In genomic region chr15:50183112-50183794, GRCh38 we compare ENCODE assay signal across 8 cellular contexts. TPM values are rescaled to one million over a fixed set of nuclear protein-coding genes. Genes with fewer than 3 reads are reported as not detected.
DNase-seq lines count a peak whose midpoint lies in the region; ATAC-seq and TF ChIP-seq lines count a peak whose summit lies in the region.

No MANE protein-coding gene starts in this region.

- no peak overlapping the region for H2AFZ ChIP-seq in HCT116 (ENCODE audit: low read depth, low read length, poor library complexity, severe bottlenecking)

- CTCF ChIA-PET in Caco-2 (lab: Charles Lee) (interaction anchor here (2.8 kb wide), 1 partner anchor 133 kb away, joined by 20 read pairs; no protein-coding TSS in a partner anchor), HCT116 (lab: Charles Lee) (interaction anchor here (2.7 kb wide), 1 partner anchor 133 kb away, joined by 10 read pairs; no protein-coding TSS in a partner anchor), activated B cell treated with CpG ODN at 0.5 μM for 24 hours (lab: Charles Lee) (interaction anchor here (0.7 to 1.5 kb wide), 2 partner anchors 133 kb away, joined by 3 to 5 read pairs; no protein-coding TSS in a partner anchor)

- H3K4me2 ChIP-seq in HCT116 (ENCODE audit: low read length) (peak overlapping the region; percentile 97), mesendoderm (ENCODE audit: low read length) (peak overlapping the region; percentile 77)

- no peak overlapping the region for H4K5ac ChIP-seq in mesendoderm (ENCODE audit: low read length)

- no peak overlapping the region for H3K27ac ChIP-seq in HCT116 (ENCODE audit: low read depth, low read length)
- H3K27ac ChIP-seq in mesendoderm (ENCODE audit: low read depth, low read length): no peak overlapping the region
- H3K27ac ChIP-seq in upper lobe of left lung: no peak overlapping the region

- H3K9me3 Mint-ChIP-seq in Caco-2 (ENCODE audit: unreplicated experiment) (no peaks in the 10 kb centered on the region), activated B cell treated with CpG ODN at 0.5 μM for 24 hours (no peaks in the 10 kb centered on the region)

- no peak overlapping the region for H2BK120ac ChIP-seq in mesendoderm (ENCODE audit: low read depth, low read length)

- H3K56ac ChIP-seq in mesendoderm (ENCODE audit: low read length): no peak overlapping the region

- RAD21 ChIA-PET in HCT116 (lab: Charles Lee; ENCODE audit: low non-redundant PET in 1 of 2, low total read pairs in 2 of 2, uncharacterized antibody in 2 of 2, unreplicated experiment in 2 of 2): interaction anchor here in 1 of 2 experiments (1.6 kb wide), 1 partner anchor 133 kb away, joined by 6 read pairs; no protein-coding TSS in a partner anchor

- H4K8ac ChIP-seq in mesendoderm (ENCODE audit: low read depth, low read length): no peak overlapping the region

- no peaks in the 10 kb centered on the region for H3K36me3 Mint-ChIP-seq in Caco-2 (ENCODE audit: insufficient read depth, unreplicated experiment)
- no peaks in the 10 kb centered on the region for H3K36me3 Mint-ChIP-seq in activated B cell treated with CpG ODN at 0.5 μM for 24 hours (ENCODE audit: low read depth)

- H3K9me2 ChIP-seq in HCT116 (ENCODE audit: insufficient read depth): no peaks in the 10 kb centered on the region

- H3K4me3 Mint-ChIP-seq in Caco-2 (ENCODE audit: unreplicated experiment) (peak overlapping the region; percentile 88), activated B cell treated with CpG ODN at 0.5 μM for 24 hours (peak overlapping the region; percentile 90)

- H3K23ac ChIP-seq in mesendoderm (ENCODE audit: low read length): no peak overlapping the region

- H2BK15ac ChIP-seq in mesendoderm (replicated peaks; ENCODE audit: low read depth): no peak overlapping the region

- H3K4me1 ChIP-seq in Caco-2 (peaks cover 5% of the 10 kb centered on the region; the same call in 1 of the 2 replicates), HCT116 (ENCODE audit: control insufficient read depth in 1 of 2, insufficient read depth in 2 of 2, low read length in 2 of 2) (peaks cover 9 to 20% of the 10 kb centered on the region in 2 experiments; a peak in 3 of 4 replicates), mesendoderm (ENCODE audit: control insufficient read depth, low read depth, low read length) (no peaks in the 10 kb centered on the region), upper lobe of left lung (peaks cover 4 to 16% (median 15%) of the 10 kb centered on the region in 4 donors)

- no peaks in the 10 kb centered on the region for H3K79me1 ChIP-seq in mesendoderm (ENCODE audit: low read length)

- H3K18ac ChIP-seq in mesendoderm (ENCODE audit: low read length): no peak overlapping the region

- H3K4me3 ChIP-seq in Caco-2 (ENCODE audit: low read depth, low read length) (peak overlapping the region; percentile 83), HCT116 (replicated peaks in 1 of 2; ENCODE audit: low read depth in 1 of 2, low read length in 2 of 2) (peak overlapping the region in 1 of 2 experiments; percentile 68; a peak in 2 of 4 replicates), mesendoderm (ENCODE audit: low read length) (no peak overlapping the region), upper lobe of left lung (peak overlapping the region in 2 of 4 donors; percentile 62 to 66)

- no peak for TF ChIP-seq RAD21 in HCT116 (IDR thresholded peaks at IDR 0.05; ENCODE audit: low read depth)

- TF ChIP-seq CTCF in Caco-2 (IDR thresholded peaks at IDR 0.05; ENCODE audit: insufficient read depth in 1 of 2, low read depth in 1 of 2, low read length in 1 of 2, severe bottlenecking in 1 of 2, unreplicated experiment in 1 of 2): no peak
- TF ChIP-seq CTCF in HCT116 (IDR thresholded peaks at IDR 0.05 in 2 of 3, conservative IDR thresholded peaks at IDR 0.05 in 1 of 3; ENCODE audit: borderline replicate concordance in 1 of 3, insufficient read depth in 1 of 3, low read depth in 2 of 3, low read length in 2 of 3): no peak
- no peak for TF ChIP-seq CTCF in activated B cell treated with CpG ODN at 0.5 μM for 24 hours (IDR thresholded peaks at IDR 0.05)
- no peak for TF ChIP-seq CTCF in upper lobe of left lung (IDR thresholded peaks at IDR 0.05)

- BruUV-seq in Caco-2 (replicated peaks; lab: Mats Ljungman, UMichigan) (TSS peak; percentile 36), HCT116 (replicated peaks; lab: Mats Ljungman, UMichigan) (TSS peak; percentile 48)

- ATAC-seq in HCT116 (no peak), activated B cell treated with CpG ODN at 0.5 μM for 24 hours (ENCODE audit: low read depth) (no peak), HG02938 (IDR thresholded peaks at IDR 0.05; ENCODE audit: unreplicated experiment) (no peak), upper lobe of left lung (ENCODE audit: low FRiP score in 2 of 2) (no peak), GM18519 (IDR thresholded peaks at IDR 0.05; ENCODE audit: low FRiP score, unreplicated experiment) (no peak)

- no peaks in the 10 kb centered on the region for H4K20me1 ChIP-seq in HCT116 (ENCODE audit: insufficient read depth)

- no peak overlapping the region for H2BK5ac ChIP-seq in mesendoderm (ENCODE audit: low read length)

- H3K27ac Mint-ChIP-seq in Caco-2 (ENCODE audit: unreplicated experiment) (peak overlapping the region; percentile 51), activated B cell treated with CpG ODN at 0.5 μM for 24 hours (no peak overlapping the region)

- no peak overlapping the region for H2AK5ac ChIP-seq in mesendoderm (ENCODE audit: low read length)

- WGBS in mesendoderm (ENCODE audit: extremely low coverage, insufficient coverage, low lambda C conversion rate): no CpG with 5 or more reads among the region's 2 CpGs
- WGBS in upper lobe of left lung, 2 donors: 78 to 80% methylated on average over 2 of the region's 2 CpGs

- H3K9ac ChIP-seq in HCT116 (ENCODE audit: low read length) (peak overlapping the region; percentile 63), mesendoderm (ENCODE audit: low read length) (no peak overlapping the region)

- no peaks in the 10 kb centered on the region for H3K27me3 Mint-ChIP-seq in Caco-2 (ENCODE audit: insufficient read depth, unreplicated experiment)
- peaks cover 16% of the 10 kb centered on the region for H3K27me3 Mint-ChIP-seq in activated B cell treated with CpG ODN at 0.5 μM for 24 hours

- H3K36me3 ChIP-seq in Caco-2 (ENCODE audit: control insufficient read depth, insufficient read depth, low read length) (no peaks in the 10 kb centered on the region), HCT116 (ENCODE audit: control insufficient read depth in 1 of 2, insufficient read depth in 2 of 2, low read length in 2 of 2) (no peaks in the 10 kb centered on the region), mesendoderm (ENCODE audit: control insufficient read depth, insufficient read depth, low read length) (no peaks in the 10 kb centered on the region), upper lobe of left lung (no peaks in the 10 kb centered on the region)

- H3K27me3 ChIP-seq in Caco-2 (replicated peaks; ENCODE audit: control insufficient read depth, insufficient read depth, low read length) (no peaks in the 10 kb centered on the region), HCT116 (ENCODE audit: insufficient read depth, low read length) (no peaks in the 10 kb centered on the region), mesendoderm (ENCODE audit: insufficient read depth, low read length, poor library complexity) (peaks cover 20% of the 10 kb centered on the region), upper lobe of left lung (no peaks in the 10 kb centered on the region)

- no peaks in the 10 kb centered on the region for H3K79me2 ChIP-seq in HCT116 (ENCODE audit: insufficient read depth, low read length)
- H3K79me2 ChIP-seq in mesendoderm (ENCODE audit: control insufficient read depth, insufficient read depth, low read length): no peaks in the 10 kb centered on the region

- POLR2A ChIA-PET in Caco-2 (lab: Charles Lee) (no interaction called here), HCT116 (lab: Charles Lee) (no interaction called here), activated B cell treated with CpG ODN at 0.5 μM for 24 hours (lab: Charles Lee) (no interaction called here)

- no peak overlapping the region for H3K4ac ChIP-seq in mesendoderm (ENCODE audit: low read depth, low read length)

- intact Hi-C loops in Caco-2 (cut with micrococcal nuclease; ENCODE audit: unreplicated experiment) (loop anchor here (1.0 to 2.0 kb wide), 2 partner anchors 35 to 134 kb away; no protein-coding TSS in a partner anchor), HCT116 (cut with micrococcal nuclease) (no loop called here), activated B cell treated with CpG ODN at 0.5 μM for 24 hours (cut with micrococcal nuclease) (loop anchor here (5.0 kb wide), 1 partner anchor 724 kb away; the partner anchor contains the start of gene AP4E1)

- peaks cover 11% of the 10 kb centered on the region for H3K4me1 Mint-ChIP-seq in Caco-2 (ENCODE audit: low read depth, unreplicated experiment)
- H3K4me1 Mint-ChIP-seq in activated B cell treated with CpG ODN at 0.5 μM for 24 hours: peaks cover 16% of the 10 kb centered on the region

- no peak for DNase-seq in Caco-2
- DNase-seq in HCT116 (ENCODE audit: low read depth, low spot score): no peak
- no peak for DNase-seq in activated B cell treated with CpG ODN at 0.5 μM for 24 hours
- no peak for DNase-seq in mesendoderm
- no peak for DNase-seq in upper lobe of left lung
- no peak for DNase-seq in hepatic stellate cell (ENCODE audit: low spot score)

- H3K9me3 ChIP-seq in Caco-2 (no peaks in the 10 kb centered on the region), HCT116 (ENCODE audit: control insufficient read depth in 1 of 2, insufficient read depth in 1 of 2, low read depth in 1 of 2, low read length in 2 of 2) (no peaks in the 10 kb centered on the region), upper lobe of left lung (no peaks in the 10 kb centered on the region)

- TF ChIP-seq POLR2A in HCT116 (IDR thresholded peaks at IDR 0.05; ENCODE audit: borderline replicate concordance, extremely low read depth, insufficient read depth, insufficient read length): no peak
- no peak for TF ChIP-seq POLR2A in upper lobe of left lung (IDR thresholded peaks at IDR 0.05)

- TF ChIP-seq EP300 in upper lobe of left lung (IDR thresholded peaks at IDR 0.05): no peak

TF ChIP-seq in HCT116, 20 proteins besides CTCF, POLR2A, EP300 and RAD21 (continues in another document):
- TF ChIP-seq SRF (IDR thresholded peaks at IDR 0.05; ENCODE audit: low read depth) (no peak), POLR2AphosphoS5 (IDR thresholded peaks at IDR 0.05; ENCODE audit: low read depth, low read length) (no peak), YY1 (IDR thresholded peaks at IDR 0.05; ENCODE audit: extremely low read depth, insufficient replicate concordance, low read depth, low read length) (no peak), FOSL1 (IDR thresholded peaks at IDR 0.05; ENCODE audit: low read depth) (no peak), SIN3A (IDR thresholded peaks at IDR 0.05; ENCODE audit: low read depth) (no peak), JUND (IDR thresholded peaks at IDR 0.05) (no peak), CEBPB (IDR thresholded peaks at IDR 0.05; ENCODE audit: low read depth) (no peak), ZFX (IDR thresholded peaks at IDR 0.05) (no peak), SP1 (IDR thresholded peaks at IDR 0.05; ENCODE audit: low read depth) (no peak)

RNA-seq across cellular contexts. Expression of gene SLC27A2, which starts 1.3 kb away (rescaled TPM):
- total RNA-seq in Caco-2 (2022) (31.2 and 36.1 TPM in 2 replicates), HCT116 (2021; ENCODE audit: unreplicated experiment) (14.0 TPM), activated B cell treated with CpG ODN at 0.5 μM for 24 hours (0.22 and 0.29 TPM in 2 replicates), upper lobe of left lung (10 to 100 TPM in 1 of 6 donors, 1 to 10 TPM in 4, under 1 TPM in 1; 0.66 to 18.2 (median 2.5) TPM)
- 10.8 and 12.0 TPM in 2 replicates for polyA plus RNA-seq in HCT116 (2012)
- 2.1 TPM for polyA plus RNA-seq in mesendoderm (2013, experiment 1 of 2)
- 2.0 TPM for polyA plus RNA-seq in mesendoderm (2013, experiment 2 of 2)
